In genomic region chr17:57832711-57833596, GRCh38 we compare ENCODE assay signal across 8 cellular contexts. TPM values are rescaled to one million over a fixed set of nuclear protein-coding genes. Genes with fewer than 3 reads are reported as not detected.
DNase-seq lines count a peak whose midpoint lies in the region; ATAC-seq and TF ChIP-seq lines count a peak whose summit lies in the region.

No MANE protein-coding gene starts in this region.

- intact Hi-C loops in Caco-2 (cut with micrococcal nuclease; ENCODE audit: unreplicated experiment): loop anchor here (1.0 to 10.0 kb wide), 2 partner anchors 88 to 702 kb away; partner anchors contain the start of gene CCDC182

- H3K27me3 Mint-ChIP-seq in Caco-2 (ENCODE audit: insufficient read depth, unreplicated experiment): no peaks in the 10 kb centered on the region

- no peaks in the 10 kb centered on the region for H3K9me3 ChIP-seq in Caco-2

- no peak for ATAC-seq in GM19351 (IDR thresholded peaks at IDR 0.05; ENCODE audit: unreplicated experiment)

- H3K36me3 ChIP-seq in Caco-2 (ENCODE audit: control insufficient read depth, insufficient read depth, low read length): no peaks in the 10 kb centered on the region; the same call in 1 of the 2 replicates

- TF ChIP-seq CTCF in Caco-2 (IDR thresholded peaks at IDR 0.05; ENCODE audit: insufficient read depth in 1 of 2, low read depth in 1 of 2, low read length in 1 of 2, severe bottlenecking in 1 of 2, unreplicated experiment in 1 of 2) (peak; percentile 91 to 93), epithelial cell of proximal tubule (conservative IDR thresholded peaks at IDR 0.05; ENCODE audit: low read depth, low read length) (peak; percentile 95)

- H3K9me3 Mint-ChIP-seq in Caco-2 (ENCODE audit: unreplicated experiment): no peaks in the 10 kb centered on the region

- CTCF ChIA-PET in Caco-2 (lab: Charles Lee): interaction anchor here (0.5 to 3.7 kb wide), 14 partner anchors 9 to 703 kb away, joined by 3 to 12 read pairs (median 4); partner anchors contain the start of gene MRPS23

- POLR2A ChIA-PET in Caco-2 (lab: Charles Lee): no interaction called here

- peaks cover 10% of the 10 kb centered on the region for H3K36me3 Mint-ChIP-seq in Caco-2 (ENCODE audit: insufficient read depth, unreplicated experiment)

- BruUV-seq in Caco-2 (replicated peaks; lab: Mats Ljungman, UMichigan): no TSS peak

- no peaks in the 10 kb centered on the region for H3K27me3 ChIP-seq in Caco-2 (replicated peaks; ENCODE audit: control insufficient read depth, insufficient read depth, low read length)

- H3K4me3 ChIP-seq in Caco-2 (ENCODE audit: low read depth, low read length) (no peak overlapping the region), epithelial cell of proximal tubule (ENCODE audit: low read depth, low read length) (peak overlapping the region; percentile 49)

- no peak overlapping the region for H3K4me3 Mint-ChIP-seq in Caco-2 (ENCODE audit: unreplicated experiment)

- H3K27ac Mint-ChIP-seq in Caco-2 (ENCODE audit: unreplicated experiment): no peak overlapping the region

- peaks cover 6% of the 10 kb centered on the region for H3K4me1 Mint-ChIP-seq in Caco-2 (ENCODE audit: low read depth, unreplicated experiment)

- peak; percentile 65 to 68 for DNase-seq in Caco-2
- DNase-seq in HS-5 (ENCODE audit: low read depth): peak; percentile 25
- peak; percentile 74 for DNase-seq in NOMO-1 treated with DMSO at 0.1 percent for 48 hours (lab: John Stamatoyannopoulos, UW; ENCODE audit: unreplicated experiment)
- DNase-seq in activated CD8-positive, alpha-beta memory T cell treated with anti-CD3 and anti-CD28 coated beads, Interleukin-2, amount 50 U/mL, for 4 hours: peak; percentile 69
- no peak for DNase-seq in epithelial cell of proximal tubule (ENCODE audit: low read depth)
- peak; percentile 69 for DNase-seq in middle frontal gyrus (ENCODE audit: extremely low spot score, low spot score)
- DNase-seq in stimulated activated CD8-positive, alpha-beta memory T cell treated with anti-CD3 and anti-CD28 coated beads, Interleukin-15, amount 100 ng/mL, for 4 hours (ENCODE audit: low read depth in 2 of 2): peak; percentile 12 to 32

- H3K4me1 ChIP-seq in Caco-2: peaks cover 5% of the 10 kb centered on the region; the same call in 1 of the 2 replicates

RNA-seq across cellular contexts. Expression of gene MRPS23, which starts 16.9 kb away (rescaled TPM):
- total RNA-seq in Caco-2 (2022) (72.9 and 75.1 TPM in 2 replicates), epithelial cell of proximal tubule (27.0 and 82.9 TPM in 2 replicates)
